1 cellular context compared by ENCODE assay signal in genomic region chr1:165629848-165630628, GRCh38.
TF ChIP-seq lines count a peak whose summit lies in the region.

No MANE protein-coding gene starts in this region.

TF ChIP-seq in H1, 55 proteins besides CTCF, POLR2A, EP300 and RAD21:
- no peak for TF ChIP-seq SIX5 (IDR thresholded peaks at IDR 0.05; ENCODE audit: low read depth, low read length)
- TF ChIP-seq MAX (IDR thresholded peaks at IDR 0.05), result peak; percentile 74
- peak; percentile 76; the same call in 1 of the 2 replicates for TF ChIP-seq E2F6 (IDR thresholded peaks at IDR 0.05)
- no peak for TF ChIP-seq JUN (IDR thresholded peaks at IDR 0.05; ENCODE audit: low read depth, low read length)
- TF ChIP-seq SAP30 (IDR thresholded peaks at IDR 0.05; ENCODE audit: insufficient read depth, insufficient replicate concordance, low read length), result peak; percentile 41
- TF ChIP-seq SP4 (IDR thresholded peaks at IDR 0.05; ENCODE audit: low read length), result 0 out of 2 replicates have a peak, but pooled peaks have one; percentile 21
